16 cellular contexts compared by ENCODE assay signal in the genomic region with DNA sequence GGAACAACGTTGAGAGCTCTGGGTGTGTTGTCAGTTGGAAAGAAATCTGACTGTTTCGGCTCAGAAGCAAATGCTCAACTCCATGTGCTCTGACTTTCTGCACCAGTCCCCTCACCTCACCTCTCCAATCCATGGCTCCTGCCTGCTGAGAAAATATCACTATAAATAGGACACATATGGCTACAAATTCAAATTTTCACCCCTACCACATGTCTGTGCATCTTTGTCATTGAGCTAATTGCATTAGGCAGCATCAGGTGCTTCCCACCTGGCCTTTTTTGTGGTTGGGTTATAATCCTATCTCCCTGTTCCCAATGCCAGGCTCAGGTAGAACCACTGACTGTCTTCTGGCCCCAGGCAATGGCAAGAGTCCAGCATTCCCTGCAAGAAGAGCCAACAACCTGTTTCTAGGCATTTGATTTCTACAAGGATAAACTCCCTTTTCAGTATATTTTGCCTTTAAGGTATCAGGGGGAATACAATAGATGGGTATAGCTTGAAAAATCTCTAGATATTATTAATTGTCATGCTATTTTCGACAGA.
DNase-seq lines count a peak whose midpoint lies in the region; ATAC-seq, FAIRE-seq and TF ChIP-seq lines count a peak whose summit lies in the region.
"Had no signal": no experiment of that assay in that cellular context is flagged by ENCODE, and none has a peak within 500 bp of the region (broad histone marks: within the 10 kb centered on the region; RNA-seq: fewer than 3 reads in every experiment).

No MANE protein-coding gene starts in this region.

- H3K9me3 ChIP-seq in MM.1S (replicated peaks; ENCODE audit: insufficient read depth, low read length), result no peaks in the 10 kb centered on the region
- H3K9me3 ChIP-seq: SJCRH30 had no signal

- no peak overlapping the region for H3K4me3 Mint-ChIP-seq in MCF 10A (ENCODE audit: unreplicated experiment)

- no peak overlapping the region for H3K4me2 ChIP-seq in MM.1S (ENCODE audit: low read depth, low read length)

- no peak overlapping the region for H3K27ac ChIP-seq in MM.1S (ENCODE audit: low read length)
- H3K27ac ChIP-seq: GM23248, SJCRH30 had no signal

- no peaks in the 10 kb centered on the region for H3K36me3 ChIP-seq in MM.1S (replicated peaks; ENCODE audit: insufficient read depth, low read length)
- H3K36me3 ChIP-seq: SJCRH30 had no signal

- no peak for TF ChIP-seq POLR2A in GM12891 (IDR thresholded peaks at IDR 0.05; ENCODE audit: low read depth, low read length)

- no peaks in the 10 kb centered on the region for H3F3A ChIP-seq in MM.1S (ENCODE audit: insufficient read depth, low read length)

- H2AFZ ChIP-seq in MM.1S (ENCODE audit: low read length), result no peak overlapping the region
- H2AFZ ChIP-seq: GM23248 had no signal

- POLR2A ChIA-PET in MCF 10A (lab: Yijun Ruan, JAX), result no interaction called here

- no peaks in the 10 kb centered on the region for H3K4me1 ChIP-seq in MM.1S (ENCODE audit: low read length)
- H3K4me1 ChIP-seq: SJCRH30 had no signal

- H3K27ac Mint-ChIP-seq in MCF 10A (ENCODE audit: low read depth, unreplicated experiment), result no peak overlapping the region

- no peak for FAIRE-seq in GM12891 (lab: Jason Lieb, UNC)
- FAIRE-seq: G401.6, HTR-8/SVneo had no signal

- no peaks in the 10 kb centered on the region for H3K36me3 Mint-ChIP-seq in MCF 10A (ENCODE audit: insufficient read depth, unreplicated experiment)

- H3K9me2 ChIP-seq in MM.1S (replicated peaks; ENCODE audit: insufficient read depth, low read length), result no peaks in the 10 kb centered on the region

- H4K20me1 ChIP-seq in MM.1S (ENCODE audit: insufficient read depth, low read length), result no peaks in the 10 kb centered on the region

- H3K4me1 Mint-ChIP-seq in MCF 10A (ENCODE audit: insufficient read depth, unreplicated experiment), result no peaks in the 10 kb centered on the region

- TF ChIP-seq CTCF in MCF 10A (IDR thresholded peaks at IDR 0.05; ENCODE audit: unreplicated experiment) (no peak), MM.1S (IDR thresholded peaks at IDR 0.05; ENCODE audit: low read length) (no peak)

- no peak overlapping the region for H3K4me3 ChIP-seq in MM.1S (ENCODE audit: low read length)
- H3K4me3 ChIP-seq: GM23248, SJCRH30 had no signal

- BruUV-seq in MCF 10A (replicated peaks; lab: Mats Ljungman, UMichigan), result no TSS peak

- intact Hi-C loops in MCF 10A (cut with micrococcal nuclease), result no loop called here

- DNase-seq in NCI-H1417 (lab: John Stamatoyannopoulos, UW), result peak in 2 of 3 experiments; percentile 14 to 51
- no peak for DNase-seq in NCI-H1417 treated with DMSO at 0.1 percent for 48 hours (lab: John Stamatoyannopoulos, UW)
- DNase-seq in NCI-H1694 (lab: John Stamatoyannopoulos, UW), result peak; percentile 82
- peak; percentile 52 for DNase-seq in MCF 10A (ENCODE audit: unreplicated experiment)
- DNase-seq in islet precursor cell, result peak; percentile 71
- no peak for DNase-seq in MM.1S
- no peak for DNase-seq in GM12891 (ENCODE audit: insufficient read length, low spot score)
- DNase-seq: 8988T, GM23248, NCI-H1048, NCI-H1930, NCI-H226, SJCRH30 had no signal

- H3K9me3 Mint-ChIP-seq in MCF 10A (ENCODE audit: unreplicated experiment), result no peaks in the 10 kb centered on the region

- no peak overlapping the region for H3K9ac ChIP-seq in MM.1S (ENCODE audit: low read length)
- H3K9ac ChIP-seq: GM23248 had no signal

- H3K79me2 ChIP-seq in MM.1S (ENCODE audit: low read length), result no peaks in the 10 kb centered on the region

- CTCF ChIA-PET in MCF 10A (lab: Yijun Ruan, JAX), result no interaction called here

- H3K27me3 ChIP-seq in MM.1S (replicated peaks; ENCODE audit: insufficient read depth, low read length), result no peaks in the 10 kb centered on the region
- H3K27me3 ChIP-seq: SJCRH30 had no signal

- ATAC-seq in GM18868 (IDR thresholded peaks at IDR 0.05; ENCODE audit: unreplicated experiment), result no peak

- H3K27me3 Mint-ChIP-seq in MCF 10A (ENCODE audit: insufficient read depth, unreplicated experiment), result no peaks in the 10 kb centered on the region

TF ChIP-seq in GM12891, 5 proteins besides CTCF, POLR2A, EP300 and RAD21:
- TF ChIP-seq SPI1 (IDR thresholded peaks at IDR 0.05; ENCODE audit: low read depth, low read length) (no peak), PAX5 (IDR thresholded peaks at IDR 0.05; ENCODE audit: insufficient read depth, low read length, severe bottlenecking) (no peak), POLR2AphosphoS5 (IDR thresholded peaks at IDR 0.05; ENCODE audit: low read depth, low read length) (no peak), POU2F2 (IDR thresholded peaks at IDR 0.05; ENCODE audit: low read depth, low read length) (no peak), TAF1 (IDR thresholded peaks at IDR 0.05; ENCODE audit: low read depth, low read length) (no peak)

Comparison
In these comparisons a context has a peak if more than half of its experiments do, and no peak if none do; other contexts are left out.
1. DNase-seq: peak in NCI-H1417 (2 of 3), NCI-H1694 (single experiment), MCF 10A (single experiment) and islet precursor cell (single experiment); none in NCI-H1417 treated with DMSO at 0.1 percent for 48 hours (single experiment), MM.1S (single experiment) and GM12891 (single experiment).